In the genomic region with DNA sequence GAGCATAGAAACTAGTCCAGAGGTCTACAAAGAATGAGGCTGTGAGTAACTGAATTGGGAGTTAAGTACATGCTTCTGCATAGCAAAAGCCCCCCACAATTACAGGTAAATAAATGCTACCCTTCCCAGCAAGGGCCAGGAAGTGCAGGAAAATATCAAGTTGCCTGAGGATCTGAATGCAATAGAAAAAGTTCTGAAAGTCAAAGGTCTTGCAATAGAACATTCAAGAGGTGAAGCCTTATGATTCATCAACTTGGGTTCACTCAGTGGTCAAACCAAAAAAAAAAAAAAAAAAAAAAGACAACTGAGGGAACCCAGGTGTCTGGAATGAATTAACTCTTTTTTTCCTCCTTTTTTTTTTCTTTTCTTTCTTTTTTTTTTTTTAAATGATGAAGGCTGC, we compare ENCODE assay signal across 11 cellular contexts. TPM values are rescaled to one million over a fixed set of nuclear protein-coding genes. Genes with fewer than 3 reads are reported as not detected.
DNase-seq lines count a peak whose midpoint lies in the region; ATAC-seq and TF ChIP-seq lines count a peak whose summit lies in the region.
"Had no signal": no experiment of that assay in that cellular context is flagged by ENCODE, and none has a peak within 500 bp of the region (broad histone marks: within the 10 kb centered on the region; RNA-seq: fewer than 3 reads in every experiment).

No MANE protein-coding gene starts in this region.

- CTCF ChIA-PET in PC-9 (lab: Charles Lee) = interaction anchor here (0.6 to 1.4 kb wide), 3 partner anchors 99 to 314 kb away, joined by 3 read pairs; no protein-coding TSS in a partner anchor

- ATAC-seq in HG02610 (IDR thresholded peaks at IDR 0.05; ENCODE audit: unreplicated experiment) = no peak
- ATAC-seq in HG03342 (IDR thresholded peaks at IDR 0.05; ENCODE audit: unreplicated experiment) = no peak

- H3K4me3 ChIP-seq in PC-9 = peak overlapping the region; percentile 38; the same call in 1 of the 2 replicates
- peak overlapping the region; percentile 48 for H3K4me3 ChIP-seq in skeletal muscle satellite cell (ENCODE audit: low read length)
- H3K4me3 ChIP-seq in H7 (ENCODE audit: insufficient read depth, low read depth, low read length) = no peak overlapping the region
- H3K4me3 ChIP-seq: colonic mucosa had no signal

- peak overlapping the region; percentile 98 for H3K27ac ChIP-seq in PC-9
- H3K27ac ChIP-seq: 22Rv1, colonic mucosa had no signal

- no peak overlapping the region for H2AFZ ChIP-seq in PC-9

- peaks cover 51% of the 10 kb centered on the region for H3F3A ChIP-seq in PC-9 (ENCODE audit: insufficient read depth, low read depth)

- peaks cover 55% of the 10 kb centered on the region for H3K4me1 ChIP-seq in PC-9 (replicated peaks; ENCODE audit: insufficient read depth)
- peaks cover 60% of the 10 kb centered on the region for H3K4me1 ChIP-seq in skeletal muscle satellite cell (ENCODE audit: control insufficient read depth, insufficient read depth, low read length)
- H3K4me1 ChIP-seq: colonic mucosa had no signal

- peak overlapping the region; percentile 73 for H3K9ac ChIP-seq in skeletal muscle satellite cell (ENCODE audit: low read depth, low read length)

- H3K9me2 ChIP-seq in PC-9 (ENCODE audit: insufficient read depth) = no peaks in the 10 kb centered on the region

- peaks cover 18% of the 10 kb centered on the region; the same call in 1 of the 2 replicates for H3K9me3 ChIP-seq in PC-9 (ENCODE audit: insufficient read depth, low read depth)
- H3K9me3 ChIP-seq in skeletal muscle satellite cell (replicated peaks; ENCODE audit: low read length) = peaks cover 6% of the 10 kb centered on the region
- H3K9me3 ChIP-seq: colonic mucosa had no signal

- no peaks in the 10 kb centered on the region for H4K20me1 ChIP-seq in PC-9 (ENCODE audit: insufficient read depth)

- no peaks in the 10 kb centered on the region for H3K27me3 ChIP-seq in PC-9 (ENCODE audit: insufficient read depth, low read depth)
- H3K27me3 ChIP-seq in skeletal muscle satellite cell (ENCODE audit: control insufficient read depth, insufficient read depth, low read length) = no peaks in the 10 kb centered on the region
- H3K27me3 ChIP-seq in H7 (ENCODE audit: control insufficient read depth, insufficient read depth, low read length) = no peaks in the 10 kb centered on the region
- H3K27me3 ChIP-seq: colonic mucosa had no signal

- H3K4me2 ChIP-seq in PC-9 (peak overlapping the region; percentile 82), skeletal muscle satellite cell (ENCODE audit: low read length) (peak overlapping the region; percentile 77)

- POLR2A ChIA-PET in PC-9 (lab: Charles Lee; ENCODE audit: unreplicated experiment) = interaction anchor here (0.6 kb wide), 3 partner anchors 108 to 697 kb away, joined by 4 to 8 read pairs (median 4); no protein-coding TSS in a partner anchor

- H3K36me3 ChIP-seq in PC-9 (ENCODE audit: low read depth) (no peaks in the 10 kb centered on the region), skeletal muscle satellite cell (ENCODE audit: insufficient read depth, low read length) (no peaks in the 10 kb centered on the region), H7 (replicated peaks; ENCODE audit: control insufficient read depth, insufficient read depth, low read length) (no peaks in the 10 kb centered on the region)
- H3K36me3 ChIP-seq: colonic mucosa had no signal

- DNase-seq in NOMO-1 treated with DMSO at 0.1 percent for 48 hours (lab: John Stamatoyannopoulos, UW; ENCODE audit: unreplicated experiment) (peak; percentile 43), NOMO-1 treated with dmso at 0.1 percent for 144 hours (lab: John Stamatoyannopoulos, UW; ENCODE audit: unreplicated experiment) (no peak), PC-9 (peak; percentile 29 to 97), fibroblast of gingiva (ENCODE audit: low read depth) (peak; percentile 47), H7 (no peak)
- DNase-seq: colonic mucosa, NCI-H187 treated with DMSO at 0.1 percent for 48 hours had no signal

- TF ChIP-seq CTCF in PC-9 (conservative IDR thresholded peaks at IDR 0.05) = no peak

- BruUV-seq in PC-9 (replicated peaks; lab: Mats Ljungman, UMichigan) = no TSS peak

- peaks cover 7% of the 10 kb centered on the region; the same call in 1 of the 2 replicates for H3K79me2 ChIP-seq in PC-9 (ENCODE audit: low read depth)

- intact Hi-C loops in PC-9 (cut with micrococcal nuclease; ENCODE audit: unreplicated experiment) = loop anchor here (1.0 to 5.0 kb wide), 4 partner anchors 98 to 470 kb away; no protein-coding TSS in a partner anchor

RNA-seq across cellular contexts. Expression of gene RFX8, which starts 42.8 kb away (rescaled TPM):
- total RNA-seq in PC-9 (2021) = not detected in 2 replicates
- total RNA-seq in skeletal muscle satellite cell (2012; rRNA removed) = 11.7 and 13.5 TPM in 2 replicates
- total RNA-seq in H7 (2014; rRNA removed; shearing (Covaris generic)) = 0.18 TPM in 1 of 2 replicates, not detected in the other
- total RNA-seq: colonic mucosa had no signal

Comparison
In these comparisons a context has a peak if more than half of its experiments do, and no peak if none do; other contexts are left out.
1. DNase-seq: peak in NOMO-1 treated with DMSO at 0.1 percent for 48 hours (single experiment), PC-9 (2 of 2) and fibroblast of gingiva (single experiment); none in NOMO-1 treated with dmso at 0.1 percent for 144 hours (single experiment) and H7 (single experiment).